Comparison of ENCODE assay signal across 8 cellular contexts in genomic region chr6:27139753-27140522, GRCh38.
DNase-seq lines count a peak whose midpoint lies in the region; ATAC-seq and TF ChIP-seq lines count a peak whose summit lies in the region.

No MANE protein-coding gene starts in this region.

- peak overlapping the region; percentile 93 for H3K4me3 ChIP-seq in iPS-18a (ENCODE audit: low read length)

- peak overlapping the region; percentile 100 for H3K27ac ChIP-seq in iPS-18a (ENCODE audit: low read length)

- H3K4me1 ChIP-seq in iPS-18a (ENCODE audit: control insufficient read depth, low read depth, low read length), result peaks cover 34% of the 10 kb centered on the region

- no peak for TF ChIP-seq CTCF in GM10266 (IDR thresholded peaks at IDR 0.05; ENCODE audit: control insufficient read depth, insufficient read depth, low read depth, missing control alignments)

- H3K4me3 Mint-ChIP-seq in stimulated activated naive CD8-positive, alpha-beta T cell treated with anti-CD3 and anti-CD28 coated beads, Interleukin-15, amount 100 ng/mL, for 72 hours, result peak overlapping the region; percentile 90 to 94

- H3K27ac Mint-ChIP-seq in activated naive CD4-positive, alpha-beta T cell treated with anti-CD3 and anti-CD28 coated beads, Interleukin-2, amount 50 U/mL, for 72 hours, result peak overlapping the region; percentile 97
- H3K27ac Mint-ChIP-seq in stimulated activated naive CD8-positive, alpha-beta T cell treated with anti-CD3 and anti-CD28 coated beads, Interleukin-15, amount 100 ng/mL, for 72 hours, result peak overlapping the region; percentile 96 to 99

- no peaks in the 10 kb centered on the region for H3K27me3 Mint-ChIP-seq in stimulated activated naive CD8-positive, alpha-beta T cell treated with anti-CD3 and anti-CD28 coated beads, Interleukin-15, amount 100 ng/mL, for 72 hours

- peak; percentile 11 for ATAC-seq in GM21367 (IDR thresholded peaks at IDR 0.05; ENCODE audit: unreplicated experiment)
- ATAC-seq in activated naive CD4-positive, alpha-beta T cell treated with anti-CD3 and anti-CD28 coated beads, Interleukin-2, amount 50 U/mL, for 72 hours, result peak; percentile 9 to 32
- ATAC-seq in stimulated activated naive CD8-positive, alpha-beta T cell treated with anti-CD3 and anti-CD28 coated beads, Interleukin-15, amount 100 ng/mL, for 72 hours, result peak; percentile 64

- H3K4me1 Mint-ChIP-seq in stimulated activated naive CD8-positive, alpha-beta T cell treated with anti-CD3 and anti-CD28 coated beads, Interleukin-15, amount 100 ng/mL, for 72 hours, result peaks cover 55% of the 10 kb centered on the region

- H3K36me3 Mint-ChIP-seq in activated naive CD4-positive, alpha-beta T cell treated with anti-CD3 and anti-CD28 coated beads, Interleukin-2, amount 50 U/mL, for 72 hours, result peaks cover 9 to 13% of the 10 kb centered on the region in 2 donors

- H3K9me3 ChIP-seq in iPS-18a (ENCODE audit: control insufficient read depth, low read depth, low read length), result no peaks in the 10 kb centered on the region

- peaks cover 3% of the 10 kb centered on the region for H3K36me3 ChIP-seq in iPS-18a (ENCODE audit: control insufficient read depth, low read depth, low read length)

- no peaks in the 10 kb centered on the region for H3K27me3 ChIP-seq in iPS-18a (ENCODE audit: control insufficient read depth, insufficient read depth, low read length)

- DNase-seq in COLO668 (lab: John Stamatoyannopoulos, UW; ENCODE audit: unreplicated experiment) (peak; percentile 46), KG1 (lab: John Stamatoyannopoulos, UW) (peak; percentile 71), cerebellar nuclear complex (lab: John Stamatoyannopoulos, UW) (no peak), GM10266 (ENCODE audit: extremely low spot score) (no peak)
- DNase-seq in activated naive CD4-positive, alpha-beta T cell treated with anti-CD3 and anti-CD28 coated beads, Interleukin-2, amount 50 U/mL, for 72 hours (ENCODE audit: low spot score in 2 of 2), result no peak
- DNase-seq in stimulated activated naive CD8-positive, alpha-beta T cell treated with anti-CD3 and anti-CD28 coated beads, Interleukin-15, amount 100 ng/mL, for 72 hours, result no peak

- peak overlapping the region; percentile 99 for H3K9ac ChIP-seq in iPS-18a (ENCODE audit: low read length)

- H3K9me3 Mint-ChIP-seq in activated naive CD4-positive, alpha-beta T cell treated with anti-CD3 and anti-CD28 coated beads, Interleukin-2, amount 50 U/mL, for 72 hours, result no peaks in the 10 kb centered on the region
- no peaks in the 10 kb centered on the region for H3K9me3 Mint-ChIP-seq in stimulated activated naive CD8-positive, alpha-beta T cell treated with anti-CD3 and anti-CD28 coated beads, Interleukin-15, amount 100 ng/mL, for 72 hours

Comparison
In these comparisons a context has a peak if more than half of its experiments do, and no peak if none do; other contexts are left out.
1. DNase-seq: peak in COLO668 (single experiment) and KG1 (single experiment); none in activated naive CD4-positive, alpha-beta T cell treated with anti-CD3 and anti-CD28 coated beads, Interleukin-2, amount 50 U/mL, for 72 hours (0 of 2), stimulated activated naive CD8-positive, alpha-beta T cell treated with anti-CD3 and anti-CD28 coated beads, Interleukin-15, amount 100 ng/mL, for 72 hours (0 of 2), cerebellar nuclear complex (0 of 2) and GM10266 (single experiment).
2. ATAC-seq: peak in every context shown above with its lines; median percentile 64 in stimulated activated naive CD8-positive, alpha-beta T cell treated with anti-CD3 and anti-CD28 coated beads, Interleukin-15, amount 100 ng/mL, for 72 hours; 20 in activated naive CD4-positive, alpha-beta T cell treated with anti-CD3 and anti-CD28 coated beads, Interleukin-2, amount 50 U/mL, for 72 hours; 11 in GM21367.